8 cellular contexts compared by ENCODE assay signal in the genomic region with DNA sequence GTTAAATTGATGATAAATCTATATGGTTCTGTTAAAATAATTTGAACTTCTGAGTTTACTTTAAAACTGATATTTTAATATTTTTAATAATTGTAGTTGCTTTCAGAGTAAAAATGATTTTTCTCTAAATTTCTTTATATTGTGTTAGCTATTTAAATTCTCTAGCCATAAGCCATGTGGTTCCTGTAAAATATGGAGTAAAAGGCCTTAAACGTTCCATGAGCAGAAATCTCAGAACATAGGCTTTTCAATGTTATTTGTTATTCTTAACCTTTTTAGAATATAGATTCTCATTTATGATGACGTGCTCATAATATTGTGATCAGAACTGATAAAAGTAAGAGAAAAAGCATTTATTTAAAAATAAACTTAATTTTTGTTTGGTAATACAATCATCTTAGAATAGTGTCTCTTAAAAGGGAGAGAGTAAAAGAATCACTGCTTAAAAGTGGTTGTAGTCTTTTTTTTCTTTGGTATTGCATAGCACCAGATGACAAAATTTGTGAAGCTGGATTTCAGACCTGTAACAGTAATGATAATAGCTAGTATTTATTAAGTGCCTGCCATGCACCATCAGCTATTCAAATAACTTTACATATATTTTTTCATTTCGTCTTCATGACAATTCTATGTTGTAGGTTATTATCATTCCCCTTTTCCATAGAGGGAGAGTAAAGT. TPM values are rescaled to one million over a fixed set of nuclear protein-coding genes. Genes with fewer than 3 reads are reported as not detected.
DNase-seq lines count a peak whose midpoint lies in the region; ATAC-seq and TF ChIP-seq lines count a peak whose summit lies in the region.

No MANE protein-coding gene starts in this region.

- POLR2A ChIA-PET in naive thymus-derived CD4-positive, alpha-beta T cell (lab: Charles Lee): interaction anchor here (0.7 kb wide), 2 partner anchors 150 to 194 kb away, joined by 3 read pairs; no protein-coding TSS in a partner anchor

- H3K9me3 Mint-ChIP-seq in naive thymus-derived CD4-positive, alpha-beta T cell: peaks cover 0 to 3% (median 0%) of the 10 kb centered on the region in 11 donors

- H3K27ac ChIP-seq in duodenal mucosa (ENCODE audit: low read depth, low read length): no peak overlapping the region
- no peak overlapping the region for H3K27ac ChIP-seq in naive thymus-derived CD4-positive, alpha-beta T cell (ENCODE audit: low read depth, low read length)

- peak overlapping the region; percentile 89 for H3K4me3 ChIP-seq in BE2C (ENCODE audit: low read depth, low read length)
- H3K4me3 ChIP-seq in LNCaP clone FGC (ENCODE audit: low read depth, low read length): peak overlapping the region; percentile 85
- H3K4me3 ChIP-seq in duodenal mucosa (ENCODE audit: low read depth in 1 of 2, low read length in 2 of 2): peak overlapping the region; percentile 89 to 94
- no peak overlapping the region for H3K4me3 ChIP-seq in naive thymus-derived CD4-positive, alpha-beta T cell (ENCODE audit: low read length)

- H3K9me3 ChIP-seq in BE2C (no peaks in the 10 kb centered on the region), duodenal mucosa (ENCODE audit: control insufficient read depth in 1 of 2, low read length in 2 of 2) (no peaks in the 10 kb centered on the region)
- no peaks in the 10 kb centered on the region for H3K9me3 ChIP-seq in naive thymus-derived CD4-positive, alpha-beta T cell (ENCODE audit: control insufficient read depth in 2 of 3, low read length in 3 of 3)

- H3K9ac ChIP-seq in duodenal mucosa (ENCODE audit: low read depth in 1 of 2, low read length in 2 of 2): peak overlapping the region; percentile 39 to 78

- peaks cover 13 to 50% (median 37%) of the 10 kb centered on the region in 7 donors for H3K4me1 Mint-ChIP-seq in naive thymus-derived CD4-positive, alpha-beta T cell

- intact Hi-C loops in naive thymus-derived CD4-positive, alpha-beta T cell (cut with micrococcal nuclease): loop anchor here (5.0 to 10.0 kb wide), 7 partner anchors 346 to 1556 kb away; a partner anchor contains a TSS

- DNase-seq in BE2C: no peak
- DNase-seq in LNCaP clone FGC (ENCODE audit: low read depth): no peak
- DNase-seq in naive thymus-derived CD4-positive, alpha-beta T cell: no peak
- DNase-seq in NCI-H2107 (lab: John Stamatoyannopoulos, UW): no peak
- no peak for DNase-seq in NCI-H510A (lab: John Stamatoyannopoulos, UW)
- no peak for DNase-seq in GM19238 (ENCODE audit: insufficient read length, low spot score)
- no peak for DNase-seq in COLO829 (ENCODE audit: low spot score)

- H3K36me3 ChIP-seq in BE2C: no peaks in the 10 kb centered on the region
- no peaks in the 10 kb centered on the region for H3K36me3 ChIP-seq in duodenal mucosa (ENCODE audit: control insufficient read depth in 1 of 2, insufficient read depth in 2 of 2, low read length in 2 of 2)
- H3K36me3 ChIP-seq in naive thymus-derived CD4-positive, alpha-beta T cell (ENCODE audit: control insufficient read depth in 2 of 3, insufficient read depth in 3 of 3, low read length in 3 of 3): peaks cover 0 to 12% (median 0%) of the 10 kb centered on the region in 3 experiments

- H3K27ac Mint-ChIP-seq in naive thymus-derived CD4-positive, alpha-beta T cell: peak overlapping the region in 6 of 9 donors; percentile 6 to 93 (median 20)

- peaks cover 4% of the 10 kb centered on the region; the same call in 1 of the 2 replicates for H3K4me1 ChIP-seq in BE2C
- peaks cover 16 to 24% of the 10 kb centered on the region in 2 donors for H3K4me1 ChIP-seq in duodenal mucosa (ENCODE audit: control insufficient read depth in 1 of 2, insufficient read depth in 2 of 2, low read length in 2 of 2)
- peaks cover 0 to 9% of the 10 kb centered on the region in 2 donors for H3K4me1 ChIP-seq in naive thymus-derived CD4-positive, alpha-beta T cell (ENCODE audit: control insufficient read depth in 2 of 2, insufficient read depth in 2 of 2, low read length in 2 of 2)

- H3K27me3 Mint-ChIP-seq in naive thymus-derived CD4-positive, alpha-beta T cell: peaks cover 0 to 15% (median 0%) of the 10 kb centered on the region in 5 donors

- H3K27me3 ChIP-seq in BE2C (no peaks in the 10 kb centered on the region), duodenal mucosa (ENCODE audit: control insufficient read depth in 1 of 2, insufficient read depth in 2 of 2, low read length in 2 of 2) (no peaks in the 10 kb centered on the region)
- no peaks in the 10 kb centered on the region for H3K27me3 ChIP-seq in naive thymus-derived CD4-positive, alpha-beta T cell (ENCODE audit: control insufficient read depth in 2 of 2, insufficient read depth in 2 of 2, low read length in 2 of 2)

- H3K36me3 Mint-ChIP-seq in naive thymus-derived CD4-positive, alpha-beta T cell: peaks cover 0 to 5% (median 0%) of the 10 kb centered on the region in 5 donors

- CTCF ChIA-PET in naive thymus-derived CD4-positive, alpha-beta T cell (lab: Charles Lee): no interaction called here

- TF ChIP-seq CTCF in BE2C (IDR thresholded peaks at IDR 0.05; ENCODE audit: low read depth, low read length): no peak
- no peak for TF ChIP-seq CTCF in LNCaP clone FGC (IDR thresholded peaks at IDR 0.05; ENCODE audit: control insufficient read depth, extremely low read depth, insufficient read depth)

- no peak for ATAC-seq in naive thymus-derived CD4-positive, alpha-beta T cell

- peak overlapping the region; percentile 80 to 99 (median 98) for H3K4me3 Mint-ChIP-seq in naive thymus-derived CD4-positive, alpha-beta T cell

RNA-seq across cellular contexts. Expression of a gene that starts 2.7 kb away (rescaled TPM):
- 5.4 TPM for polyA plus RNA-seq in BE2C (2012; ENCODE audit: insufficient read depth, insufficient read length, low read depth)
- 10 to 100 TPM in 4 of 5 experiments, 1 to 10 TPM in 1; 8.0 to 33.1 (median 15.2) TPM for total RNA-seq in naive thymus-derived CD4-positive, alpha-beta T cell
- polyA plus RNA-seq in naive thymus-derived CD4-positive, alpha-beta T cell: 1 to 10 TPM; 4.6 to 6.0 TPM
